35 cellular contexts compared by ENCODE assay signal in the genomic region with DNA sequence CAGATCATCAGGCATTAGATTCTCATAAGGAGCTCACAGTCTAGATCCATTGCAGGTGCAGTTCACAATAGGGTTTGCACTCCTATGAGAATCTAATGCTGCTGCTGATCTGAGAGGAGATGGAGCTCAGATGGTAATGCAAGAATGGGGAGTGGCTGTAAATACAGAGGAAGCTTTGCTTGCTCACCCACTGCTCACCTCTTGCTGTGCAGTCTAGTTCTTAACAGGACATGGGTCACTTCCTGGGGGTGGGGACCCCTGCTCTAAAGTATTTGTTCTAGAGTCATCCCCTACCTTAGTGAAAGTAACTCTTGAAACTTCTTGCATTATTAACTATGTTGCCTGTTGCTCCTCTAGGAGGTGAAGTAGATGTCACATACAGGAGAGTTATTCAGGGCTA.
"Had no signal": no experiment of that assay in that cellular context is flagged by ENCODE, and none has a peak within 500 bp of the region (broad histone marks: within the 10 kb centered on the region; RNA-seq: fewer than 3 reads in every experiment).

No MANE protein-coding gene starts in this region.

- H3K4me1 ChIP-seq: adrenal gland, body of pancreas, breast epithelium had no signal

- H3K9me3 ChIP-seq: adrenal gland, body of pancreas, breast epithelium had no signal

- H3K4me3 ChIP-seq: adrenal gland, body of pancreas, breast epithelium, cardiac muscle cell had no signal

- H3K36me3 ChIP-seq: adrenal gland, brain microvascular endothelial cell, breast epithelium, cardiac muscle cell, WERI-Rb-1 had no signal

- ATAC-seq: activated CD4-positive, alpha-beta T cell treated with anti-CD3 and anti-CD28 coated beads for 36 hours; activated CD4-positive, CD25-positive, alpha-beta regulatory T cell treated with anti-CD3 and anti-CD28 coated beads, Interleukin-2, amount 50 U/mL, for 24 hours; activated CD8-positive, alpha-beta T cell treated with anti-CD3 and anti-CD28 coated beads for 36 hours; activated naive CD4-positive, alpha-beta T cell treated with anti-CD3 and anti-CD28 coated beads, Interleukin-2, amount 50 U/mL, for 72 hours; activated T-cell treated with anti-CD3 and anti-CD28 coated beads, Interleukin-2, amount 50 U/mL, for 4 hours; activated T-cell treated with anti-CD3 and anti-CD28 coated beads, Interleukin-2, amount 50 U/mL, for 72 hours; activated T-helper 17 cell treated with anti-CD3 and anti-CD28 coated beads, Interleukin-2, amount 50 U/mL, for 72 hours; body of pancreas; T-cell; T-helper 17 cell; WTC11 had no signal

- H3K27ac ChIP-seq: adrenal gland, body of pancreas, brain microvascular endothelial cell, breast epithelium, cardiac muscle cell, WERI-Rb-1 had no signal

- H3K27me3 ChIP-seq: adrenal gland, body of pancreas, brain microvascular endothelial cell, breast epithelium, cardiac muscle cell had no signal

- DNase-seq: activated CD4-positive, alpha-beta memory T cell treated with anti-CD3 and anti-CD28 coated beads for 36 hours; activated CD4-positive, alpha-beta T cell treated with anti-CD3 and anti-CD28 coated beads for 1 hour; activated CD4-positive, alpha-beta T cell treated with anti-CD3 and anti-CD28 coated beads for 36 hours; activated CD4-positive, alpha-beta T cell treated with anti-CD3 and anti-CD28 coated beads, Interleukin-2, amount 10 ng/mL, durations not matched to agents 24 days and 14 days; activated CD4-positive, alpha-beta T cell treated with anti-CD3 and anti-CD28 coated beads, Interleukin-2, amount 50 U/mL, for 1 hour; activated CD4-positive, alpha-beta T cell treated with anti-CD3 and anti-CD28 coated beads, Interleukin-2, amount 50 U/mL, for 4 hours; activated CD4-positive, CD25-positive, alpha-beta regulatory T cell; activated CD8-positive, alpha-beta memory T cell treated with anti-CD3 and anti-CD28 coated beads, Interleukin-2, amount 50 U/mL, for 4 hours; activated CD8-positive, alpha-beta T cell treated with anti-CD3 and anti-CD28 coated beads for 36 hours; activated effector memory CD4-positive, alpha-beta T cell treated with anti-CD3 and anti-CD28 coated beads, Interleukin-2, amount 50 U/mL, for 16 hours; activated gamma-delta T cell treated with Interleukin-2 at 50 U/mL for 16 hours; activated naive CD4-positive, alpha-beta T cell; activated naive CD4-positive, alpha-beta T cell treated with anti-CD3 and anti-CD28 coated beads for 36 hours; activated naive CD4-positive, alpha-beta T cell treated with anti-CD3 and anti-CD28 coated beads, Interleukin-2, amount 50 U/mL, for 16 hours; activated naive CD8-positive, alpha-beta T cell treated with anti-CD3 and anti-CD28 coated beads for 36 hours; activated T-cell treated with anti-CD3 and anti-CD28 coated beads for 4 hours; activated T-cell treated with anti-CD3 and anti-CD28 coated beads, Interleukin-2, amount 50 U/mL, for 1 hour; activated T-cell treated with anti-CD3 and anti-CD28 coated beads, Interleukin-2, amount 50 U/mL, for 4 hours; activated T-cell treated with anti-CD3 and anti-CD28 coated beads, Interleukin-2, amount 50 U/mL, for 72 hours; adrenal gland; amniotic stem cell; aorta; body of pancreas; brain microvascular endothelial cell; caudate nucleus; T-cell; T-helper 17 cell; T-helper 9 cell; WERI-Rb-1 had no signal
